ENCODE assay signal across 10 cellular contexts in genomic region chr4:153489856-153490558, GRCh38. TPM values are rescaled to one million over a fixed set of nuclear protein-coding genes. Genes with fewer than 3 reads are reported as not detected.
DNase-seq lines count a peak whose midpoint lies in the region; ATAC-seq and TF ChIP-seq lines count a peak whose summit lies in the region.
"Had no signal": no experiment of that assay in that cellular context is flagged by ENCODE, and none has a peak within 500 bp of the region (broad histone marks: within the 10 kb centered on the region; RNA-seq: fewer than 3 reads in every experiment).

No MANE protein-coding gene starts in this region.

- no peaks in the 10 kb centered on the region for H3F3A ChIP-seq in PC-3 (ENCODE audit: low read length, unreplicated experiment)

- no TSS peak for BruUV-seq in PC-3 (replicated peaks; lab: Mats Ljungman, UMichigan)

- H3K27me3 ChIP-seq in PC-3 (ENCODE audit: low read length) (no peaks in the 10 kb centered on the region), endodermal cell (ENCODE audit: control insufficient read depth, insufficient read depth, low read length, poor library complexity, severe bottlenecking) (no peaks in the 10 kb centered on the region), stomach (no peaks in the 10 kb centered on the region)

- no peak for TF ChIP-seq POLR2A in stomach (IDR thresholded peaks at IDR 0.05)

- H3K9me3 ChIP-seq in PC-3 (ENCODE audit: low read length), result no peaks in the 10 kb centered on the region
- no peaks in the 10 kb centered on the region for H3K9me3 ChIP-seq in endodermal cell (ENCODE audit: control insufficient read depth, low read length)
- no peaks in the 10 kb centered on the region for H3K9me3 ChIP-seq in stomach

- no peaks in the 10 kb centered on the region for H3K27me3 Mint-ChIP-seq in activated T-cell treated with anti-CD3 and anti-CD28 coated beads, Interleukin-2, amount 50 U/mL, for 24 hours
- no peaks in the 10 kb centered on the region for H3K27me3 Mint-ChIP-seq in endodermal cell (ENCODE audit: insufficient read depth)

- H3K9ac ChIP-seq in PC-3 (ENCODE audit: low read length) (no peak overlapping the region), endodermal cell (ENCODE audit: extremely low read depth, low read length, poor library complexity, severe bottlenecking) (no peak overlapping the region)

- CTCF ChIA-PET in PC-3 (lab: Charles Lee), result no interaction called here

- WGBS in endodermal cell (ENCODE audit: insufficient coverage in 1 of 2, insufficient read length in 1 of 2), 2 experiments, result 81 to 89% methylated on average over 7 of the region's 7 CpGs
- 80 to 85% (median 83%) methylated on average over 7 of the region's 7 CpGs for WGBS in stomach, 5 donors

- no peak for DNase-seq in activated T-cell treated with anti-CD3 and anti-CD28 coated beads, Interleukin-2, amount 50 U/mL, for 24 hours
- no peak for DNase-seq in activated T-cell treated with anti-CD3 and anti-CD28 coated beads, Interleukin-2, amount 50 U/mL, for 48 hours
- DNase-seq in PC-3 (peak; percentile 44), endodermal cell (peak; percentile 31), stomach (no peak), NCI-H226 (no peak), OCI-M2 (lab: John Stamatoyannopoulos, UW; ENCODE audit: unreplicated experiment) (no peak), NCI-H1048 (lab: John Stamatoyannopoulos, UW) (no peak)
- DNase-seq: amniotic stem cell; stimulated activated CD4-positive, alpha-beta T cell treated with anti-CD3 and anti-CD28 coated beads, Interleukin-12 subunit alpha, Interleukin-12 subunit beta, amount 100 ng/mL, for 4 hours had no signal

- H3K79me2 ChIP-seq in PC-3 (ENCODE audit: low read length), result peaks cover 37% of the 10 kb centered on the region

- TF ChIP-seq CTCF in PC-3 (conservative IDR thresholded peaks at IDR 0.05; ENCODE audit: low read depth, low read length) (no peak), endodermal cell (conservative IDR thresholded peaks at IDR 0.05) (no peak), stomach (IDR thresholded peaks at IDR 0.05) (no peak)

- H4K20me1 ChIP-seq in PC-3 (ENCODE audit: low read length), result no peaks in the 10 kb centered on the region

- H3K4me1 ChIP-seq in PC-3 (ENCODE audit: insufficient read depth, low read length), result peaks cover 52% of the 10 kb centered on the region
- peaks cover 16% of the 10 kb centered on the region for H3K4me1 ChIP-seq in endodermal cell (ENCODE audit: control insufficient read depth, insufficient read depth, low read length)
- peaks cover 25 to 72% (median 51%) of the 10 kb centered on the region in 4 donors for H3K4me1 ChIP-seq in stomach

- peaks cover 43% of the 10 kb centered on the region for H3K36me3 Mint-ChIP-seq in activated T-cell treated with anti-CD3 and anti-CD28 coated beads, Interleukin-2, amount 50 U/mL, for 24 hours (ENCODE audit: low read depth)
- no peaks in the 10 kb centered on the region for H3K36me3 Mint-ChIP-seq in endodermal cell (ENCODE audit: low read depth)

- peak overlapping the region; percentile 29; the same call in 1 of the 2 replicates for H3K4me2 ChIP-seq in PC-3 (ENCODE audit: low read length)

- intact Hi-C loops in PC-3 (cut with micrococcal nuclease) (no loop called here), stomach (cut with DNase I; ENCODE audit: low total_unique reads) (no loop called here)

- H3K9me3 Mint-ChIP-seq in activated T-cell treated with anti-CD3 and anti-CD28 coated beads, Interleukin-2, amount 50 U/mL, for 24 hours, result no peaks in the 10 kb centered on the region
- H3K9me3 Mint-ChIP-seq in endodermal cell, result no peaks in the 10 kb centered on the region

- H3K36me3 ChIP-seq in PC-3 (ENCODE audit: low read depth, low read length) (no peaks in the 10 kb centered on the region), endodermal cell (ENCODE audit: control insufficient read depth, insufficient read depth, low read length) (no peaks in the 10 kb centered on the region), stomach (no peaks in the 10 kb centered on the region)

- no peak for TF ChIP-seq EP300 in stomach (IDR thresholded peaks at IDR 0.05)

- H3K4me3 Mint-ChIP-seq in activated T-cell treated with anti-CD3 and anti-CD28 coated beads, Interleukin-2, amount 50 U/mL, for 24 hours, result peak overlapping the region; percentile 80
- no peak overlapping the region for H3K4me3 Mint-ChIP-seq in endodermal cell

- ATAC-seq in PC-3, result no peak

- peaks cover 92% of the 10 kb centered on the region for H3K4me1 Mint-ChIP-seq in activated T-cell treated with anti-CD3 and anti-CD28 coated beads, Interleukin-2, amount 50 U/mL, for 24 hours (ENCODE audit: low read depth)
- peaks cover 56% of the 10 kb centered on the region for H3K4me1 Mint-ChIP-seq in endodermal cell

- H3K27ac ChIP-seq in PC-3 (ENCODE audit: low read length) (peak overlapping the region; percentile 56), endodermal cell (ENCODE audit: low read depth, low read length) (no peak overlapping the region), stomach (peak overlapping the region in 4 of 5 donors; percentile 69 to 86 (median 78))

- POLR2A ChIA-PET in PC-3 (lab: Charles Lee; ENCODE audit: unreplicated experiment), result no interaction called here

- H2AFZ ChIP-seq in PC-3 (ENCODE audit: low read length), result no peak overlapping the region

- no peaks in the 10 kb centered on the region for H3K9me2 ChIP-seq in PC-3 (replicated peaks; ENCODE audit: low read length)

- H3K27ac Mint-ChIP-seq in activated T-cell treated with anti-CD3 and anti-CD28 coated beads, Interleukin-2, amount 50 U/mL, for 24 hours, result peak overlapping the region; percentile 94
- H3K27ac Mint-ChIP-seq in endodermal cell, result no peak overlapping the region

- H3K4me3 ChIP-seq in PC-3 (ENCODE audit: low read length) (no peak overlapping the region), endodermal cell (ENCODE audit: low read length) (no peak overlapping the region), stomach (peak overlapping the region in 1 of 4 donors; percentile 3)

RNA-seq across cellular contexts. Expression of gene TMEM131L, which starts 23.8 kb away (rescaled TPM):
- total RNA-seq in PC-3 (2014; rRNA removed) (7.7 and 10.3 TPM in 2 replicates), endodermal cell (10 to 100 TPM in 1 of 2 donors, 1 to 10 TPM in 1; 6.2 to 10.8 TPM), stomach (10 to 100 TPM; 12.9 to 40.0 (median 19.1) TPM)
- polyA plus RNA-seq in endodermal cell (2013, experiment 1 of 2), result 22.2 TPM
- 19.4 TPM for polyA plus RNA-seq in endodermal cell (2013, experiment 2 of 2)
- polyA plus RNA-seq in stomach, result 1 to 10 TPM; 2.4 to 4.4 (median 2.7) TPM

Comparison
In these comparisons a context has a peak if more than half of its experiments do, and no peak if none do; other contexts are left out.
1. DNase-seq: peak in PC-3 (single experiment) and endodermal cell (single experiment); none in activated T-cell treated with anti-CD3 and anti-CD28 coated beads, Interleukin-2, amount 50 U/mL, for 24 hours (single experiment), activated T-cell treated with anti-CD3 and anti-CD28 coated beads, Interleukin-2, amount 50 U/mL, for 48 hours (0 of 2), stomach (single experiment), NCI-H226 (single experiment), OCI-M2 (single experiment) and NCI-H1048 (single experiment).